ENCODE assay signal across 34 cellular contexts in the genomic region with DNA sequence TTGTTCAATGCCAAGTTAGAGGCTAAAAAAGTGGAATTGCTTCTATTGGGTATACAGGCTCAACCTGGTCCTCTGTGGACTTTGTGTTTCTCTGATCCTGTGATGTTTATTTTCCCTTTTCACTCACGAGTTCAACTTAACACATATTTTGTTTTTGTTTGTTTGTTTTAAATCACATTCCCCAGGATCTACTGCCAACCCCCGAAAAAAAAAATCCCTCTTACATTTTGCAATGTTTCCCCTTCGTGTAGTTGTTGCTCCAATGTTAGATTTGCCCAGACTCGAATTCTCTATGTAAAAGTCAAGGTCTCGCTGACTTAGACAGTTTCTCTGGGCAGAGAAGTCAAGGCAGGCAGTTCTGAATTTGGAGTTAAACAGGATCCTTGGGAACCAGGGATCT.
"Had no signal": no experiment of that assay in that cellular context is flagged by ENCODE, and none has a peak within 500 bp of the region (broad histone marks: within the 10 kb centered on the region; RNA-seq: fewer than 3 reads in every experiment).

No MANE protein-coding gene starts in this region.

- H3K4me2 ChIP-seq: KMS-11 had no signal

- H3K4me3 ChIP-seq: MG63 had no signal

- H3K27ac ChIP-seq: KMS-11 had no signal

- DNase-seq: Karpas-422, Kasumi-1, MG63, MM.1S, MV-4-11, NCI-H1048, NCI-H1092, NCI-H1092 treated with DMSO at 0.1 percent for 48 hours, NCI-H1105, NCI-H1105 treated with DMSO at 0.1 percent for 48 hours, NCI-H1417, NCI-H1417 treated with DMSO at 0.1 percent for 48 hours, NCI-H1436, NCI-H1436 treated with DMSO at 0.1 percent for 48 hours, NCI-H146, NCI-H1694, NCI-H1694 treated with DMSO at 0.1 percent for 48 hours, NCI-H187, NCI-H187 treated with DMSO at 0.1 percent for 48 hours, NCI-H1930, NCI-H2029, NCI-H2029 treated with DMSO at 0.1 percent for 48 hours, NCI-H2081, NCI-H2081 treated with DMSO at 0.1 percent for 48 hours, NCI-H2107, NCI-H2171, NCI-H2171 treated with DMSO at 0.1 percent for 48 hours, NCI-H2227 treated with DMSO at 0.1 percent for 48 hours, NCI-H226, NCI-H345, NCI-H446, NCI-H446 treated with DMSO at 0.1 percent for 48 hours, NCI-H510A had no signal

- H3K9me3 ChIP-seq: MG63 had no signal

- H3K9ac ChIP-seq: KMS-11 had no signal

- H3K36me3 ChIP-seq: MG63 had no signal

- H3K27me3 ChIP-seq: MG63 had no signal
